24 cellular contexts compared by ENCODE assay signal in the genomic region with DNA sequence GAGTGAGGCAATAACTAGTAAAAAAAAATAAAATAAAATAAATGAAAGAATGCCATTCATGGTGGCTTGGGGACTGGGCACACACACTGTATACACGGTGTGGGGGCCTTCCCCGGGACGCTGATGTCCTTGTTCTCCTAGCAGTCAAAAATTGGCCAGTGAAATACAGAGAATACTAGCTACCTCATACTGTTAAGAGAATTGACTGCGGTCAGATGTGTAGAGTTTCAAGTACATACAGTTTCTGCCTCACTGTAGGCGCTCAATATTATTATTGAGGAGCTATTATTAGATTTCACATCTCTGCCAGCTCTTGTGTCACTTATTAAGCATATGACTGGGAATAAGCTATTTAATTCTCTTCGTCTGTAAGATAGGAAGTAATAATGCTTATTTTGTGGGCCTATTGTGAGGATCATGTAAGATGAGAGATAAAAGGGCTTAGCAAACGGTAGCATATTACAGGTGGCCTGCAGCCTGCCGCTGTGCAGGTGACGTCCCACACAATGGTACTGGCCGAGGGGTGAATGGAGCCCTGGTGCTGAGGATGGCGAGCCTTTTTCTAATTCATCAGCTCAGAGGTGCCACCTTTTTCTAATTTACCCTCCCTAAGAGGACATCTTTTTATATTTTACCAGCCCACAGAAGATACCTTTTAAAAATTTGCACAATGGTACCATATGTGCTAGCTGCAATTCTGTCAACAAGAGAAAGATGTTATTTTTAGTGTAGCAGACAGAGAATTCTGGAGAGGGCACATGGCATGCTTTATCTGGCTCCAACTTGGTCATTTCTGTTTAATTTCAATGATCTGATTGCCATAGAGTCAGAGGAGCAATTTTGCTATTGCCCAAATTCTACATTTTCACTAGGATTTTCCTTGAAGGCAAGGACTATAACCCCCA. TPM values are rescaled to one million over a fixed set of nuclear protein-coding genes. Genes with fewer than 3 reads are reported as not detected.
DNase-seq lines count a peak whose midpoint lies in the region; ATAC-seq and TF ChIP-seq lines count a peak whose summit lies in the region.
"Had no signal": no experiment of that assay in that cellular context is flagged by ENCODE, and none has a peak within 500 bp of the region (broad histone marks: within the 10 kb centered on the region; RNA-seq: fewer than 3 reads in every experiment).

No MANE protein-coding gene starts in this region.

- H3K4me1 ChIP-seq in suprapubic skin = peaks cover 10% of the 10 kb centered on the region
- H3K4me1 ChIP-seq: A549, BLaER1, HAP-1 had no signal

- no peaks in the 10 kb centered on the region for H3K27me3 ChIP-seq in suprapubic skin
- H3K27me3 ChIP-seq: BLaER1, MG63, ovary, sigmoid colon had no signal

- intact Hi-C loops in activated naive CD4-positive, alpha-beta T cell treated with anti-CD3 and anti-CD28 coated beads for 36 hours (cut with micrococcal nuclease) = loop anchor here (2.0 kb wide), 1 partner anchor 15 kb away; no protein-coding TSS in a partner anchor

- TF ChIP-seq EP300 in suprapubic skin (IDR thresholded peaks at IDR 0.05) = no peak

- peak overlapping the region; percentile 53 for H3K27ac Mint-ChIP-seq in activated naive CD4-positive, alpha-beta T cell treated with anti-CD3 and anti-CD28 coated beads, Interleukin-2, amount 50 U/mL, for 24 hours
- H3K27ac Mint-ChIP-seq in activated naive CD4-positive, alpha-beta T cell treated with anti-CD3 and anti-CD28 coated beads for 36 hours = no peak overlapping the region
- H3K27ac Mint-ChIP-seq in brain = peak overlapping the region in 3 of 5 experiments; percentile 65 to 95 (median 92)
- H3K27ac Mint-ChIP-seq: activated CD4-positive, alpha-beta T cell treated with anti-CD3 and anti-CD28 coated beads, Interleukin-2, amount 10 ng/mL, durations not matched to agents 24 days and 14 days; activated T-helper 1 cell treated with anti-CD3 and anti-CD28 coated beads, Interleukin-12 subunit alpha, Interleukin-12 subunit beta, Interleukin-2, Interleukin-4 antibody, amounts not matched to agents 30 ng/mL and 10 ng/mL and 1 ng/mL, durations not matched to agents 14 hours and 24 hours and 36 hours; endodermal cell had no signal

- TF ChIP-seq CTCF in brain (conservative IDR thresholded peaks at IDR 0.05) (no peak), suprapubic skin (IDR thresholded peaks at IDR 0.05) (no peak)

- H3K9me3 Mint-ChIP-seq in activated naive CD4-positive, alpha-beta T cell treated with anti-CD3 and anti-CD28 coated beads, Interleukin-2, amount 50 U/mL, for 24 hours = no peaks in the 10 kb centered on the region
- peaks cover 4% of the 10 kb centered on the region for H3K9me3 Mint-ChIP-seq in activated naive CD4-positive, alpha-beta T cell treated with anti-CD3 and anti-CD28 coated beads for 36 hours
- H3K9me3 Mint-ChIP-seq in brain = peaks cover 11 to 25% (median 21%) of the 10 kb centered on the region in 5 experiments

- peaks cover 12% of the 10 kb centered on the region for H3K36me3 Mint-ChIP-seq in activated naive CD4-positive, alpha-beta T cell treated with anti-CD3 and anti-CD28 coated beads, Interleukin-2, amount 50 U/mL, for 24 hours
- no peaks in the 10 kb centered on the region for H3K36me3 Mint-ChIP-seq in activated naive CD4-positive, alpha-beta T cell treated with anti-CD3 and anti-CD28 coated beads for 36 hours (ENCODE audit: low read depth)
- peaks cover 20% of the 10 kb centered on the region for H3K36me3 Mint-ChIP-seq in brain

- peak overlapping the region; percentile 7 for H3K27ac ChIP-seq in suprapubic skin
- H3K27ac ChIP-seq: A549, BLaER1, ovary, SK-N-MC had no signal

- WGBS in suprapubic skin = 75% methylated on average over 11 of the region's 11 CpGs

- TF ChIP-seq POLR2A in suprapubic skin (IDR thresholded peaks at IDR 0.05) = no peak

- H3K27me3 Mint-ChIP-seq in activated naive CD4-positive, alpha-beta T cell treated with anti-CD3 and anti-CD28 coated beads, Interleukin-2, amount 50 U/mL, for 24 hours = no peaks in the 10 kb centered on the region
- no peaks in the 10 kb centered on the region for H3K27me3 Mint-ChIP-seq in activated naive CD4-positive, alpha-beta T cell treated with anti-CD3 and anti-CD28 coated beads for 36 hours (ENCODE audit: low read depth)
- H3K27me3 Mint-ChIP-seq in brain = no peaks in the 10 kb centered on the region
- H3K27me3 Mint-ChIP-seq: activated CD4-positive, alpha-beta T cell treated with anti-CD3 and anti-CD28 coated beads, Interleukin-2, amount 10 ng/mL, durations not matched to agents 24 days and 14 days had no signal

- ATAC-seq in GM21526 (IDR thresholded peaks at IDR 0.05; ENCODE audit: low FRiP score, unreplicated experiment) (no peak), HG02852 (IDR thresholded peaks at IDR 0.05; ENCODE audit: unreplicated experiment) (no peak)
- ATAC-seq: A549; activated naive CD4-positive, alpha-beta T cell treated with anti-CD3 and anti-CD28 coated beads, Interleukin-2, amount 50 U/mL, for 72 hours had no signal

- no peaks in the 10 kb centered on the region for H3K9me3 ChIP-seq in suprapubic skin
- H3K9me3 ChIP-seq: A549, HAP-1, ovary, sigmoid colon had no signal

- POLR2A ChIA-PET in HEK293T (lab: Yijun Ruan, JAX) = interaction anchor here (0.6 kb wide), 1 partner anchor 270 kb away, joined by 3 read pairs; no protein-coding TSS in a partner anchor

- H3K4me3 ChIP-seq in suprapubic skin = no peak overlapping the region
- H3K4me3 ChIP-seq: A549, BLaER1, HAP-1, MG63, ovary, sigmoid colon, SK-N-MC had no signal

- CTCF ChIA-PET in activated naive CD4-positive, alpha-beta T cell treated with anti-CD3 and anti-CD28 coated beads for 36 hours (lab: Charles Lee) = interaction anchor here (1.1 to 1.7 kb wide), 3 partner anchors 113 to 223 kb away, joined by 3 to 5 read pairs (median 4); no protein-coding TSS in a partner anchor
- CTCF ChIA-PET in HEK293T (lab: Yijun Ruan, JAX) = interaction anchor here (0.7 kb wide), 1 partner anchor 48 kb away, joined by 3 read pairs; no protein-coding TSS in a partner anchor

- H3K36me3 ChIP-seq in suprapubic skin = no peaks in the 10 kb centered on the region
- H3K36me3 ChIP-seq: HAP-1, MG63, ovary, sigmoid colon had no signal

- DNase-seq in activated naive CD4-positive, alpha-beta T cell treated with anti-CD3 and anti-CD28 coated beads for 36 hours = no peak
- peak; percentile 8 for DNase-seq in inferior parietal cortex (ENCODE audit: extremely low spot score)
- no peak for DNase-seq in suprapubic skin (ENCODE audit: low spot score in 2 of 2)
- no peak for DNase-seq in HEK293T (ENCODE audit: extremely low spot score)
- DNase-seq: activated CD4-positive, alpha-beta T cell treated with anti-CD3 and anti-CD28 coated beads, Interleukin-2, amount 10 ng/mL, durations not matched to agents 24 days and 14 days; endodermal cell; left cardiac atrium; mesenchymal stem cell; MG63; naive B cell; NCI-H1436 treated with DMSO at 0.1 percent for 48 hours; ovary; sigmoid colon; T-helper 2 cell had no signal

- H3K4me3 Mint-ChIP-seq in activated naive CD4-positive, alpha-beta T cell treated with anti-CD3 and anti-CD28 coated beads, Interleukin-2, amount 50 U/mL, for 24 hours = no peak overlapping the region
- no peak overlapping the region for H3K4me3 Mint-ChIP-seq in activated naive CD4-positive, alpha-beta T cell treated with anti-CD3 and anti-CD28 coated beads for 36 hours
- H3K4me3 Mint-ChIP-seq in brain = no peak overlapping the region
- H3K4me3 Mint-ChIP-seq: activated CD4-positive, alpha-beta T cell treated with anti-CD3 and anti-CD28 coated beads, Interleukin-2, amount 10 ng/mL, durations not matched to agents 24 days and 14 days; activated T-helper 1 cell treated with anti-CD3 and anti-CD28 coated beads, Interleukin-12 subunit alpha, Interleukin-12 subunit beta, Interleukin-2, Interleukin-4 antibody, amounts not matched to agents 30 ng/mL and 10 ng/mL and 1 ng/mL, durations not matched to agents 14 hours and 24 hours and 36 hours; endodermal cell; naive B cell had no signal

- peaks cover 41% of the 10 kb centered on the region for H3K4me1 Mint-ChIP-seq in activated naive CD4-positive, alpha-beta T cell treated with anti-CD3 and anti-CD28 coated beads, Interleukin-2, amount 50 U/mL, for 24 hours
- H3K4me1 Mint-ChIP-seq in activated naive CD4-positive, alpha-beta T cell treated with anti-CD3 and anti-CD28 coated beads for 36 hours (ENCODE audit: low read depth) = peaks cover 16% of the 10 kb centered on the region
- H3K4me1 Mint-ChIP-seq in brain = peaks cover 26% of the 10 kb centered on the region
- H3K4me1 Mint-ChIP-seq: activated CD4-positive, alpha-beta T cell treated with anti-CD3 and anti-CD28 coated beads, Interleukin-2, amount 10 ng/mL, durations not matched to agents 24 days and 14 days; endodermal cell had no signal

TF ChIP-seq in HEK293T, 16 proteins besides CTCF, POLR2A, EP300 and RAD21:
- TF ChIP-seq LEF1 (IDR thresholded peaks at IDR 0.05; ENCODE audit: borderline replicate concordance) (no peak), ZNF384 (IDR thresholded peaks at IDR 0.05) (no peak), SUZ12 (IDR thresholded peaks at IDR 0.05) (no peak), HDGF (IDR thresholded peaks at IDR 0.05; ENCODE audit: borderline replicate concordance) (no peak), FOXA1 (IDR thresholded peaks at IDR 0.05) (no peak), L3MBTL2 (conservative IDR thresholded peaks at IDR 0.05) (no peak), TARDBP (IDR thresholded peaks at IDR 0.05) (no peak), BHLHE40 (IDR thresholded peaks at IDR 0.05; ENCODE audit: borderline replicate concordance) (no peak), FOXM1 (IDR thresholded peaks at IDR 0.05; ENCODE audit: borderline replicate concordance) (no peak), NFRKB (IDR thresholded peaks at IDR 0.05) (no peak), FOXK2 (IDR thresholded peaks at IDR 0.05) (no peak), SP1 (IDR thresholded peaks at IDR 0.05) (no peak), ARNT (IDR thresholded peaks at IDR 0.05) (no peak), CTBP1 (IDR thresholded peaks at IDR 0.05; ENCODE audit: borderline replicate concordance) (no peak), ELF4 (IDR thresholded peaks at IDR 0.05) (no peak)
- TF ChIP-seq, protein P1, sequence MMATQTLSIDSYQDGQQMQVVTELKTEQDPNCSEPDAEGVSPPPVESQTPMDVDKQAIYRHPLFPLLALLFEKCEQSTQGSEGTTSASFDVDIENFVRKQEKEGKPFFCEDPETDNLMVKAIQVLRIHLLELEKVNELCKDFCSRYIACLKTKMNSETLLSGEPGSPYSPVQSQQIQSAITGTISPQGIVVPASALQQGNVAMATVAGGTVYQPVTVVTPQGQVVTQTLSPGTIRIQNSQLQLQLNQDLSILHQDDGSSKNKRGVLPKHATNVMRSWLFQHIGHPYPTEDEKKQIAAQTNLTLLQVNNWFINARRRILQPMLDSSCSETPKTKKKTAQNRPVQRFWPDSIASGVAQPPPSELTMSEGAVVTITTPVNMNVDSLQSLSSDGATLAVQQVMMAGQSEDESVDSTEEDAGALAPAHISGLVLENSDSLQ (IDR thresholded peaks at IDR 0.05) = no peak

RNA-seq across cellular contexts. Expression of a gene that starts 17.0 kb away (rescaled TPM):
- 1 to 10 TPM; 4.8 to 5.0 TPM for total RNA-seq in activated naive CD4-positive, alpha-beta T cell treated with anti-CD3 and anti-CD28 coated beads for 36 hours
- 3.3 TPM for polyA plus RNA-seq in brain (ENCODE audit: insufficient read depth, low read depth, low replicate concordance)
- 1 to 10 TPM; 3.0 to 8.4 (median 5.2) TPM for total RNA-seq in suprapubic skin
